Comparison of ENCODE assay signal across 8 cellular contexts in genomic region chr2:191539068-191539467, GRCh38.
A peak's percentile ranks its signal among the peaks of the same experiment; 100 is the strongest.
DNase-seq lines count a peak whose midpoint lies in the region; ATAC-seq and TF ChIP-seq lines count a peak whose summit lies in the region.

No MANE protein-coding gene starts in this region.

- no peak overlapping the region for H4K8ac ChIP-seq in mesenchymal stem cell (ENCODE audit: low read length)

- no peak for TF ChIP-seq POLR2A in heart left ventricle (IDR thresholded peaks at IDR 0.05)
- no peak for TF ChIP-seq POLR2A in NB4 (IDR thresholded peaks at IDR 0.05; ENCODE audit: extremely low read depth, insufficient read length)

- no peak overlapping the region for H2BK12ac ChIP-seq in mesenchymal stem cell (ENCODE audit: low read length in 2 of 2)

- no peak overlapping the region for H2BK120ac ChIP-seq in mesenchymal stem cell (ENCODE audit: low read depth, low read length)

- H2AK5ac ChIP-seq in mesenchymal stem cell (ENCODE audit: low read length, severe bottlenecking): no peak overlapping the region

- no peak overlapping the region for H3K4me2 ChIP-seq in mesenchymal stem cell (ENCODE audit: low read length, poor library complexity, severe bottlenecking)

- intact Hi-C loops in heart left ventricle (cut with DNase I) (no loop called here), Right ventricle myocardium inferior (cut with DNase I) (no loop called here)

- H2BK15ac ChIP-seq in mesenchymal stem cell (ENCODE audit: low read depth, poor library complexity, severe bottlenecking): no peak overlapping the region

- H3K36me3 ChIP-seq in heart left ventricle (no peaks in the 10 kb centered on the region), mesenchymal stem cell (ENCODE audit: control insufficient read depth in 1 of 2, insufficient read depth in 2 of 2, low read depth in 1 of 2, low read length in 2 of 2) (no peaks in the 10 kb centered on the region)

- ATAC-seq in heart left ventricle (no peak), Right ventricle myocardium inferior (no peak), HG03442 (IDR thresholded peaks at IDR 0.05; ENCODE audit: unreplicated experiment) (no peak), GM21717 (IDR thresholded peaks at IDR 0.05; ENCODE audit: unreplicated experiment) (no peak), HG03571 (IDR thresholded peaks at IDR 0.05; ENCODE audit: unreplicated experiment) (no peak)

- H2AFZ ChIP-seq in mesenchymal stem cell (ENCODE audit: low read depth, low read length): no peak overlapping the region

- H3K9ac ChIP-seq in mesenchymal stem cell (ENCODE audit: low read length): no peak overlapping the region

- H3K27me3 ChIP-seq in heart left ventricle (no peaks in the 10 kb centered on the region), mesenchymal stem cell (ENCODE audit: control insufficient read depth in 1 of 2, insufficient read depth in 1 of 2, low read length in 2 of 2) (peaks cover 0 to 6% of the 10 kb centered on the region in 2 experiments)

- H3K9me3 ChIP-seq in heart left ventricle: no peaks in the 10 kb centered on the region
- no peaks in the 10 kb centered on the region for H3K9me3 ChIP-seq in mesenchymal stem cell (ENCODE audit: control insufficient read depth, low read length)

- H4K91ac ChIP-seq in mesenchymal stem cell (ENCODE audit: low read length): no peak overlapping the region

- H3K4ac ChIP-seq in mesenchymal stem cell (ENCODE audit: low read depth in 1 of 2, low read length in 2 of 2): no peak overlapping the region

- DNase-seq in heart left ventricle: no peak
- DNase-seq in Right ventricle myocardium inferior (ENCODE audit: missing footprints): no peak
- peak; percentile 52 for DNase-seq in NB4 (ENCODE audit: low read depth)
- peak; percentile 11 for DNase-seq in astrocyte of the cerebellum (ENCODE audit: low read depth)
- DNase-seq in mesenchymal stem cell: peak; percentile 51

- H3K18ac ChIP-seq in mesenchymal stem cell (ENCODE audit: low read depth in 1 of 2, low read length in 2 of 2): no peak overlapping the region

- H3K4me3 ChIP-seq in heart left ventricle: no peak overlapping the region
- H3K4me3 ChIP-seq in NB4 (ENCODE audit: low read depth, low read length): no peak overlapping the region
- H3K4me3 ChIP-seq in astrocyte of the cerebellum (ENCODE audit: low read depth, low read length): no peak overlapping the region
- H3K4me3 ChIP-seq in mesenchymal stem cell (ENCODE audit: insufficient read depth in 1 of 2, low read depth in 1 of 2, low read length in 2 of 2): no peak overlapping the region

- in situ Hi-C loops in astrocyte of the cerebellum (cut with HindIII; ENCODE audit: low sequenced_read_pairs): no loop called here

- no peaks in the 10 kb centered on the region for H3K79me1 ChIP-seq in mesenchymal stem cell (replicated peaks; ENCODE audit: low read length, poor library complexity, severe bottlenecking)

- H2BK5ac ChIP-seq in mesenchymal stem cell (ENCODE audit: low read depth, low read length, poor library complexity, severe bottlenecking): no peak overlapping the region

- no peak overlapping the region for H3K27ac ChIP-seq in heart left ventricle
- H3K27ac ChIP-seq in mesenchymal stem cell (ENCODE audit: low read length, poor library complexity, severe bottlenecking): no peak overlapping the region

- WGBS in heart left ventricle, 4 donors: 33 to 38% (median 35%) methylated on average over 2 of the region's 2 CpGs
- WGBS in mesenchymal stem cell: 63% methylated on average over 2 of the region's 2 CpGs

- H3K23ac ChIP-seq in mesenchymal stem cell (ENCODE audit: low read length in 2 of 2): no peak overlapping the region

- H3K14ac ChIP-seq in mesenchymal stem cell (ENCODE audit: low read length in 2 of 2): no peak overlapping the region

- no peaks in the 10 kb centered on the region for H3K4me1 ChIP-seq in heart left ventricle
- H3K4me1 ChIP-seq in mesenchymal stem cell (ENCODE audit: control insufficient read depth, insufficient read depth, low read depth, low read length): no peaks in the 10 kb centered on the region

- peak in 9 of 12 donors; percentile 19 to 52 (median 43) for TF ChIP-seq CTCF in heart left ventricle (IDR thresholded peaks at IDR 0.05)
- TF ChIP-seq CTCF in NB4 (IDR thresholded peaks at IDR 0.05; ENCODE audit: low read depth, low read length): peak; percentile 61
- peak; percentile 65 for TF ChIP-seq CTCF in astrocyte of the cerebellum (IDR thresholded peaks at IDR 0.05; ENCODE audit: low read depth, low read length, missing control alignments)

Comparison
In these comparisons a context has a peak if more than half of its experiments do, and no peak if none do; other contexts are left out.
1. DNase-seq: peak in NB4 (single experiment), astrocyte of the cerebellum (single experiment) and mesenchymal stem cell (single experiment); none in heart left ventricle (0 of 5) and Right ventricle myocardium inferior (single experiment).
2. Peak in every context shown above with its lines, with median percentiles within 50 percentile points of each other: CTCF ChIP-seq.